ENCODE assay signal across 1 cellular context in genomic region chr9:119368681-119369581, GRCh38.
TF ChIP-seq lines count a peak whose summit lies in the region.

BRINP1 (minus strand) TSS chr9:119369435; CDS start chr9:119313355, 56,080 bp downstream.

TF ChIP-seq in IMR-90, 13 proteins besides CTCF, POLR2A, EP300 and RAD21 (continued from another document):
- no peak for TF ChIP-seq SMC3 (IDR thresholded peaks at IDR 0.05; ENCODE audit: low read depth, low read length)
- no peak for TF ChIP-seq NFE2L2 (IDR thresholded peaks at IDR 0.05; ENCODE audit: low read depth, low read length)
- TF ChIP-seq FOS (IDR thresholded peaks at IDR 0.05; ENCODE audit: low read depth, low read length) = no peak
- TF ChIP-seq MAFK (IDR thresholded peaks at IDR 0.05; ENCODE audit: low read depth, low read length) = no peak
- no peak for TF ChIP-seq MAZ (IDR thresholded peaks at IDR 0.05; ENCODE audit: borderline replicate concordance, low read depth, low read length)
- TF ChIP-seq RCOR1 (IDR thresholded peaks at IDR 0.05; ENCODE audit: insufficient replicate concordance, low read length) = no peak
- TF ChIP-seq CHD1 (IDR thresholded peaks at IDR 0.05; ENCODE audit: low read depth, low read length) = no peak
- TF ChIP-seq USF2 (IDR thresholded peaks at IDR 0.05; ENCODE audit: low read depth, low read length) = no peak
- no peak for TF ChIP-seq CEBPB (IDR thresholded peaks at IDR 0.05; ENCODE audit: low read depth, low read length)
TF ChIP-seq in IMR-90: peak in this region for 0.
